23 cellular contexts compared by ENCODE assay signal in genomic region chr1:164781980-164782379, GRCh38.
DNase-seq lines count a peak whose midpoint lies in the region; FAIRE-seq and TF ChIP-seq lines count a peak whose summit lies in the region.
"Had no signal": no experiment of that assay in that cellular context is flagged by ENCODE, and none has a peak within 500 bp of the region (broad histone marks: within the 10 kb centered on the region; RNA-seq: fewer than 3 reads in every experiment).

No MANE protein-coding gene starts in this region.

- no peak overlapping the region for H3K4me3 ChIP-seq in stomach
- H3K4me3 ChIP-seq: thyroid gland had no signal

- no peak for FAIRE-seq in D721Med (lab: Jason Lieb, UNC)
- FAIRE-seq: RCC 7860 had no signal

- no peaks in the 10 kb centered on the region for H3K9me3 ChIP-seq in stomach
- H3K9me3 ChIP-seq: thyroid gland had no signal

- no peak for TF ChIP-seq POLR2A in stomach (IDR thresholded peaks at IDR 0.05)

- 64 to 80% (median 69%) methylated on average over 1 of the region's 1 CpG for WGBS in stomach, 5 donors

- peaks cover 27% of the 10 kb centered on the region for H3K4me1 Mint-ChIP-seq in glutamatergic neuron (ENCODE audit: low read depth, unreplicated experiment)
- H3K4me1 Mint-ChIP-seq: activated CD4-positive, alpha-beta T cell treated with anti-CD3 and anti-CD28 coated beads, Interleukin-2, amount 10 ng/mL, durations not matched to agents 24 days and 14 days; activated CD8-positive, alpha-beta memory T cell treated with anti-CD3 and anti-CD28 coated beads, Interleukin-2, amount 10 ng/mL, durations not matched to agents 7 days and 5 days; CD8-positive, alpha-beta memory T cell had no signal

- peaks cover 3% of the 10 kb centered on the region for H3K9me3 Mint-ChIP-seq in glutamatergic neuron (ENCODE audit: unreplicated experiment)
- H3K9me3 Mint-ChIP-seq: activated CD4-positive, alpha-beta T cell treated with anti-CD3 and anti-CD28 coated beads, Interleukin-2, amount 10 ng/mL, durations not matched to agents 24 days and 14 days; activated naive CD4-positive, alpha-beta T cell treated with anti-CD3 and anti-CD28 coated beads, Interleukin-2, amount 50 U/mL, for 72 hours; natural killer cell treated with Interleukin-12 subunit alpha and Interleukin-12 subunit beta and Interleukin-15 and Interleukin-18, amount 100 ng/mL, for 72 hours had no signal

- H3K27me3 ChIP-seq in stomach: no peaks in the 10 kb centered on the region
- H3K27me3 ChIP-seq: thyroid gland had no signal

- TF ChIP-seq EP300 in stomach (IDR thresholded peaks at IDR 0.05): no peak

- peak overlapping the region in 4 of 5 donors; percentile 53 to 81 (median 69) for H3K27ac ChIP-seq in stomach
- H3K27ac ChIP-seq: 22Rv1, thyroid gland had no signal

- peak overlapping the region; percentile 14 for H3K27ac Mint-ChIP-seq in glutamatergic neuron (ENCODE audit: unreplicated experiment)
- H3K27ac Mint-ChIP-seq: activated CD4-positive, alpha-beta T cell treated with anti-CD3 and anti-CD28 coated beads, Interleukin-2, amount 10 ng/mL, durations not matched to agents 24 days and 14 days; activated CD8-positive, alpha-beta memory T cell treated with anti-CD3 and anti-CD28 coated beads, Interleukin-2, amount 10 ng/mL, durations not matched to agents 7 days and 5 days; CD8-positive, alpha-beta memory T cell; natural killer cell treated with Interleukin-12 subunit alpha and Interleukin-12 subunit beta and Interleukin-15 and Interleukin-18, amount 100 ng/mL, for 72 hours had no signal

- TF ChIP-seq CTCF in glutamatergic neuron (IDR thresholded peaks at IDR 0.05; ENCODE audit: partially characterized antibody, unreplicated experiment) (no peak), stomach (IDR thresholded peaks at IDR 0.05) (no peak), D721Med (IDR thresholded peaks at IDR 0.05; ENCODE audit: insufficient read depth, missing control alignments) (no peak)

- peaks cover 15 to 80% (median 41%) of the 10 kb centered on the region in 4 donors for H3K4me1 ChIP-seq in stomach

- peaks cover 4% of the 10 kb centered on the region for H3K36me3 Mint-ChIP-seq in glutamatergic neuron (ENCODE audit: unreplicated experiment)
- H3K36me3 Mint-ChIP-seq: activated CD8-positive, alpha-beta memory T cell treated with anti-CD3 and anti-CD28 coated beads, Interleukin-2, amount 10 ng/mL, durations not matched to agents 7 days and 5 days; activated naive CD4-positive, alpha-beta T cell treated with anti-CD3 and anti-CD28 coated beads, Interleukin-2, amount 50 U/mL, for 72 hours; CD8-positive, alpha-beta memory T cell; natural killer cell treated with Interleukin-12 subunit alpha and Interleukin-12 subunit beta and Interleukin-15 and Interleukin-18, amount 100 ng/mL, for 72 hours had no signal

- H3K36me3 ChIP-seq in stomach: no peaks in the 10 kb centered on the region
- H3K36me3 ChIP-seq: thyroid gland had no signal

- DNase-seq in DMS 273 (lab: John Stamatoyannopoulos, UW; ENCODE audit: unreplicated experiment): peak; percentile 69
- DNase-seq in DMS 273 treated with DMSO at 0.1 percent for 48 hours (lab: John Stamatoyannopoulos, UW): no peak
- peak; percentile 62 for DNase-seq in NCI-H446 treated with DMSO at 0.1 percent for 48 hours (lab: John Stamatoyannopoulos, UW)
- DNase-seq in glutamatergic neuron: no peak
- no peak for DNase-seq in stomach
- DNase-seq in globus pallidus (ENCODE audit: low spot score): no peak
- DNase-seq in D721Med (ENCODE audit: insufficient read length, low spot score): no peak
- DNase-seq in HK-2 (ENCODE audit: unreplicated experiment): no peak
- DNase-seq: activated CD4-positive, alpha-beta T cell treated with anti-CD3 and anti-CD28 coated beads, Interleukin-2, amount 10 ng/mL, durations not matched to agents 24 days and 14 days; activated CD8-positive, alpha-beta memory T cell treated with anti-CD3 and anti-CD28 coated beads, Interleukin-2, amount 10 ng/mL, durations not matched to agents 7 days and 5 days; AML-193; CD8-positive, alpha-beta memory T cell; effector memory CD4-positive, alpha-beta T cell; NCI-H1092; NCI-H187 treated with DMSO at 0.1 percent for 48 hours; NCI-H226; stimulated activated CD4-positive, alpha-beta T cell treated with anti-CD3 and anti-CD28 coated beads, Interleukin-1b, Interleukin-23, amount 100 ng/mL, for 48 hours; T-helper 2 cell; thyroid gland had no signal

- H3K27me3 Mint-ChIP-seq in glutamatergic neuron (ENCODE audit: unreplicated experiment): peaks cover 6% of the 10 kb centered on the region
- H3K27me3 Mint-ChIP-seq: activated CD4-positive, alpha-beta T cell treated with anti-CD3 and anti-CD28 coated beads, Interleukin-2, amount 10 ng/mL, durations not matched to agents 24 days and 14 days; activated CD8-positive, alpha-beta memory T cell treated with anti-CD3 and anti-CD28 coated beads, Interleukin-2, amount 10 ng/mL, durations not matched to agents 7 days and 5 days; CD8-positive, alpha-beta memory T cell had no signal

- H3K4me3 Mint-ChIP-seq in glutamatergic neuron (ENCODE audit: unreplicated experiment): no peak overlapping the region
- H3K4me3 Mint-ChIP-seq: activated CD4-positive, alpha-beta T cell treated with anti-CD3 and anti-CD28 coated beads, Interleukin-2, amount 10 ng/mL, durations not matched to agents 24 days and 14 days; activated CD8-positive, alpha-beta memory T cell treated with anti-CD3 and anti-CD28 coated beads, Interleukin-2, amount 10 ng/mL, durations not matched to agents 7 days and 5 days; CD8-positive, alpha-beta memory T cell; natural killer cell treated with Interleukin-12 subunit alpha and Interleukin-12 subunit beta and Interleukin-15 and Interleukin-18, amount 100 ng/mL, for 72 hours had no signal

- intact Hi-C loops in stomach (cut with DNase I; ENCODE audit: low total_unique reads): no loop called here

Comparison
In these comparisons a context has a peak if more than half of its experiments do, and no peak if none do; other contexts are left out.
1. DNase-seq: peak in DMS 273 (single experiment) and NCI-H446 treated with DMSO at 0.1 percent for 48 hours (single experiment); none in DMS 273 treated with DMSO at 0.1 percent for 48 hours (single experiment), glutamatergic neuron (single experiment), stomach (single experiment), globus pallidus (single experiment), D721Med (single experiment) and HK-2 (single experiment).